In genomic region chr2:197261808-197262226, GRCh38 we compare ENCODE assay signal across 8 cellular contexts. TPM values are rescaled to one million over a fixed set of nuclear protein-coding genes. Genes with fewer than 3 reads are reported as not detected.
DNase-seq lines count a peak whose midpoint lies in the region; ATAC-seq and TF ChIP-seq lines count a peak whose summit lies in the region.

No MANE protein-coding gene starts in this region.

- H3K27ac ChIP-seq in DOHH2 (ENCODE audit: low read depth, low read length) (peak overlapping the region; percentile 8; the same call in 1 of the 2 replicates), endodermal cell (ENCODE audit: low read depth, low read length) (no peak overlapping the region), neuronal stem cell (replicated peaks; ENCODE audit: low read length) (no peak overlapping the region)

- no peaks in the 10 kb centered on the region for H3K27me3 Mint-ChIP-seq in endodermal cell (ENCODE audit: insufficient read depth)

- no peak overlapping the region for H2BK120ac ChIP-seq in neuronal stem cell (ENCODE audit: low read depth, low read length)

- TF ChIP-seq CTCF in DOHH2 (IDR thresholded peaks at IDR 0.05; ENCODE audit: low read depth, low read length, poor library complexity, severe bottlenecking) = no peak
- TF ChIP-seq CTCF in endodermal cell (conservative IDR thresholded peaks at IDR 0.05) = no peak

- H3F3A ChIP-seq in DOHH2 (ENCODE audit: control insufficient read depth, insufficient read depth) = peaks cover 6% of the 10 kb centered on the region

- H3K36me3 Mint-ChIP-seq in endodermal cell (ENCODE audit: low read depth) = no peaks in the 10 kb centered on the region

- H3K9ac ChIP-seq in endodermal cell (ENCODE audit: extremely low read depth, low read length, poor library complexity, severe bottlenecking) (no peak overlapping the region), neuronal stem cell (ENCODE audit: low read depth, low read length, poor library complexity) (no peak overlapping the region)

- H2BK15ac ChIP-seq in neuronal stem cell (ENCODE audit: low read length) = no peak overlapping the region

- H3K4me3 ChIP-seq in DOHH2 (ENCODE audit: low read length) (no peak overlapping the region), endodermal cell (ENCODE audit: low read length) (no peak overlapping the region), neuronal stem cell (ENCODE audit: low read length in 2 of 2) (no peak overlapping the region)

- H3K4me1 ChIP-seq in DOHH2 (ENCODE audit: control insufficient read depth, low read length) = peaks cover 71% of the 10 kb centered on the region
- no peaks in the 10 kb centered on the region for H3K4me1 ChIP-seq in endodermal cell (ENCODE audit: control insufficient read depth, insufficient read depth, low read length)
- H3K4me1 ChIP-seq in neuronal stem cell (ENCODE audit: control insufficient read depth in 2 of 2, insufficient read depth in 1 of 2, low read depth in 1 of 2, low read length in 2 of 2) = no peaks in the 10 kb centered on the region

- no peak for DNase-seq in endodermal cell
- no peak for DNase-seq in retina
- no peak for DNase-seq in cortex of kidney (lab: John Stamatoyannopoulos, UW)
- no peak for DNase-seq in putamen (ENCODE audit: low spot score)
- DNase-seq in neuronal stem cell (ENCODE audit: low spot score) = no peak

- ATAC-seq in GM19468 (IDR thresholded peaks at IDR 0.05; ENCODE audit: extremely low read depth, unreplicated experiment) (peak; percentile 53), HG03520 (IDR thresholded peaks at IDR 0.05; ENCODE audit: unreplicated experiment) (peak; percentile 61)

- no peaks in the 10 kb centered on the region for H3K79me1 ChIP-seq in neuronal stem cell (ENCODE audit: low read depth, low read length)

- no peak overlapping the region for H2BK5ac ChIP-seq in neuronal stem cell (ENCODE audit: low read length)

- H3K4ac ChIP-seq in neuronal stem cell (ENCODE audit: low read length) = no peak overlapping the region

- peaks cover 80% of the 10 kb centered on the region for H3K79me2 ChIP-seq in DOHH2 (ENCODE audit: control insufficient read depth, low read length)

- 90 to 94% methylated on average over 3 to 6 of the region's 6 CpGs for WGBS in endodermal cell (ENCODE audit: insufficient coverage in 1 of 2, insufficient read length in 1 of 2), 2 experiments
- WGBS in neuronal stem cell (ENCODE audit: extremely low coverage in 2 of 2, insufficient read length in 2 of 2, insufficient replicate concordance in 1 of 2), 2 donors = no CpG with 5 or more reads among the region's 6 CpGs

- H4K8ac ChIP-seq in neuronal stem cell (ENCODE audit: low read depth, low read length) = no peak overlapping the region

- H3K4me2 ChIP-seq in DOHH2 (ENCODE audit: low read length) = peak overlapping the region; percentile 22
- H3K4me2 ChIP-seq in neuronal stem cell (ENCODE audit: insufficient read depth, low read length, poor library complexity, severe bottlenecking) = no peak overlapping the region

- no peak overlapping the region for H3K18ac ChIP-seq in neuronal stem cell (ENCODE audit: low read length)

- no peaks in the 10 kb centered on the region for H3K9me3 Mint-ChIP-seq in endodermal cell

- H3K9me2 ChIP-seq in DOHH2 (replicated peaks; ENCODE audit: control insufficient read depth, low read length) = no peaks in the 10 kb centered on the region

- H2BK12ac ChIP-seq in neuronal stem cell (ENCODE audit: low read length) = no peak overlapping the region

- H4K91ac ChIP-seq in neuronal stem cell (ENCODE audit: low read depth, low read length, poor library complexity) = no peak overlapping the region

- H3K27ac Mint-ChIP-seq in endodermal cell = peak overlapping the region; percentile 30

- no peak overlapping the region for H2AFZ ChIP-seq in neuronal stem cell (ENCODE audit: low read length)

- no peak overlapping the region for H3K4me3 Mint-ChIP-seq in endodermal cell

- H3K36me3 ChIP-seq in DOHH2 (ENCODE audit: control insufficient read depth, low read length) = peaks cover 34% of the 10 kb centered on the region
- H3K36me3 ChIP-seq in endodermal cell (ENCODE audit: control insufficient read depth, insufficient read depth, low read length) = no peaks in the 10 kb centered on the region
- H3K36me3 ChIP-seq in neuronal stem cell (replicated peaks in 1 of 2; ENCODE audit: control insufficient read depth in 2 of 2, insufficient read depth in 2 of 2, low read length in 2 of 2) = no peaks in the 10 kb centered on the region

- no peak overlapping the region for H2AK5ac ChIP-seq in neuronal stem cell (ENCODE audit: low read depth, low read length)

- no peaks in the 10 kb centered on the region for H3K4me1 Mint-ChIP-seq in endodermal cell

- H4K20me1 ChIP-seq in DOHH2 (ENCODE audit: control insufficient read depth, insufficient read depth, low read depth, low read length) = no peaks in the 10 kb centered on the region

- no peaks in the 10 kb centered on the region for H3K27me3 ChIP-seq in DOHH2 (ENCODE audit: control insufficient read depth, low read length)
- no peaks in the 10 kb centered on the region for H3K27me3 ChIP-seq in endodermal cell (ENCODE audit: control insufficient read depth, insufficient read depth, low read length, poor library complexity, severe bottlenecking)
- no peaks in the 10 kb centered on the region for H3K27me3 ChIP-seq in neuronal stem cell (ENCODE audit: control insufficient read depth in 3 of 3, insufficient read depth in 3 of 3, low read depth in 1 of 3, low read length in 3 of 3)

- H3K14ac ChIP-seq in neuronal stem cell (ENCODE audit: low read length) = no peak overlapping the region

- H3K9me3 ChIP-seq in DOHH2 (ENCODE audit: control insufficient read depth, insufficient read depth, low read length) (no peaks in the 10 kb centered on the region), endodermal cell (ENCODE audit: control insufficient read depth, low read length) (no peaks in the 10 kb centered on the region), neuronal stem cell (replicated peaks in 1 of 2; ENCODE audit: control insufficient read depth in 2 of 2, insufficient read depth in 1 of 2, low read depth in 1 of 2, low read length in 2 of 2) (no peaks in the 10 kb centered on the region)

- no peak overlapping the region for H3K23ac ChIP-seq in neuronal stem cell (ENCODE audit: low read depth, low read length, poor library complexity)

RNA-seq across cellular contexts. Expression of gene ANKRD44, which starts 48.8 kb away (rescaled TPM):
- total RNA-seq in endodermal cell = 10 to 100 TPM in 1 of 2 donors, 1 to 10 TPM in 1; 6.2 to 10.6 TPM
- polyA plus RNA-seq in endodermal cell (2013, experiment 1 of 2) = 3.2 TPM
- 2.2 TPM for polyA plus RNA-seq in endodermal cell (2013, experiment 2 of 2)
- polyA plus RNA-seq in neuronal stem cell (2013, experiment 1 of 2) = 0.88 TPM
- 0.97 TPM for polyA plus RNA-seq in neuronal stem cell (2013, experiment 2 of 2)
